In the genomic region with DNA sequence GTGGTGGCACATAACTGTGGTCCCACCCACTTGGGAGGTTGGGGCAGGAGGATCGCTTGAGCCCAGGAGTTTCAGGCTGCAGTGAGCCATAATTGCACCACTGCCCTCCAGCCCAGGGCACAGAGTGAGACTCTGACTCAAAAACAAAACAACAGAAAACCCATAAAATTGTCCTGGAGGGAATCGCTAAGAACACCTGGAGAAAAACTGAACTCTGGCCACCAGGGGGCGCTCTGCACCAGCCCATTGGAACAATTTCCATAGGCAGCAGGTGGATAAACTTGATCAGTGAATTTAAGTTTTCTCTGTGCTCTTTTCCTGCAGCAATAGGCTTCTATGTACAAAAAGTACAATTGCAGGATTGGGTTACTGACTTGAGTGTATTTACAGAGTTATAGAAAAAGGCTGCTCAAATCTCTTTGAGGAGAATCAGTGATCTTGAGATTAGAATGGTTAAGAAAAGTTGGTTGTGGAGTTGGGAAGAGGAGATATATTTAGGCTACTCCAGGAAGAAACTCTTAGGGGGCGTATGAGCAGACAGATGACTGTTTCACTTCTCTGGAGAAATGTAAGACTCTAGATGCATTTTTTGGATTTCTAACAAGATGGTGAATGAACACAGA, we compare ENCODE assay signal across 8 cellular contexts.
DNase-seq lines count a peak whose midpoint lies in the region; ATAC-seq and TF ChIP-seq lines count a peak whose summit lies in the region.

No MANE protein-coding gene starts in this region.

- intact Hi-C loops in naive thymus-derived CD4-positive, alpha-beta T cell (cut with micrococcal nuclease): no loop called here

- H3K36me3 Mint-ChIP-seq in naive thymus-derived CD4-positive, alpha-beta T cell: no peaks in the 10 kb centered on the region
- H3K36me3 Mint-ChIP-seq in stimulated activated naive B cell treated with anti-CD40 and anti-IgM and Interleukin-4, amounts not matched to agents 10 μg/mL and 1 μg/mL and 100 μg/mL, for 72 hours: no peaks in the 10 kb centered on the region

- H3K4me1 Mint-ChIP-seq in naive thymus-derived CD4-positive, alpha-beta T cell: no peaks in the 10 kb centered on the region
- no peaks in the 10 kb centered on the region for H3K4me1 Mint-ChIP-seq in stimulated activated naive B cell treated with anti-CD40 and anti-IgM and Interleukin-4, amounts not matched to agents 10 μg/mL and 1 μg/mL and 100 μg/mL, for 72 hours

- H3K27ac ChIP-seq in naive thymus-derived CD4-positive, alpha-beta T cell (ENCODE audit: low read depth, low read length): no peak overlapping the region

- peaks cover 0 to 25% (median 8%) of the 10 kb centered on the region in 11 donors for H3K9me3 Mint-ChIP-seq in naive thymus-derived CD4-positive, alpha-beta T cell
- peaks cover 0 to 4% of the 10 kb centered on the region in 2 donors for H3K9me3 Mint-ChIP-seq in stimulated activated naive B cell treated with anti-CD40 and anti-IgM and Interleukin-4, amounts not matched to agents 10 μg/mL and 1 μg/mL and 100 μg/mL, for 72 hours

- H3K27me3 Mint-ChIP-seq in naive thymus-derived CD4-positive, alpha-beta T cell: peaks cover 0 to 7% (median 0%) of the 10 kb centered on the region in 5 donors
- H3K27me3 Mint-ChIP-seq in stimulated activated naive B cell treated with anti-CD40 and anti-IgM and Interleukin-4, amounts not matched to agents 10 μg/mL and 1 μg/mL and 100 μg/mL, for 72 hours: no peaks in the 10 kb centered on the region

- no peaks in the 10 kb centered on the region for H3K27me3 ChIP-seq in BJ (ENCODE audit: control insufficient read depth, insufficient read depth, low read length)
- no peaks in the 10 kb centered on the region for H3K27me3 ChIP-seq in naive thymus-derived CD4-positive, alpha-beta T cell (ENCODE audit: control insufficient read depth in 2 of 2, insufficient read depth in 2 of 2, low read length in 2 of 2)

- no peak for DNase-seq in BJ (ENCODE audit: low read depth)
- DNase-seq in HCEC 1CT: peak; percentile 3
- peak; percentile 73 for DNase-seq in NCI-H774 (lab: John Stamatoyannopoulos, UW)
- DNase-seq in activated CD8-positive, alpha-beta memory T cell treated with anti-CD3 and anti-CD28 coated beads for 4 hours (ENCODE audit: low read depth in 2 of 2): peak; percentile 1 to 13
- DNase-seq in epithelial cell of proximal tubule (ENCODE audit: low read depth): peak; percentile 4
- DNase-seq in naive thymus-derived CD4-positive, alpha-beta T cell: peak in 6 of 9 donors; percentile 2 to 58 (median 22)
- DNase-seq in stimulated activated naive B cell treated with anti-CD40 and anti-IgM and Interleukin-4, amounts not matched to agents 10 μg/mL and 1 μg/mL and 100 μg/mL, for 72 hours: peak; percentile 21

- no peak overlapping the region for H3K27ac Mint-ChIP-seq in naive thymus-derived CD4-positive, alpha-beta T cell
- H3K27ac Mint-ChIP-seq in stimulated activated naive B cell treated with anti-CD40 and anti-IgM and Interleukin-4, amounts not matched to agents 10 μg/mL and 1 μg/mL and 100 μg/mL, for 72 hours: no peak overlapping the region

- H3K36me3 ChIP-seq in BJ (ENCODE audit: control insufficient read depth, insufficient read depth, low read length): no peaks in the 10 kb centered on the region
- H3K36me3 ChIP-seq in naive thymus-derived CD4-positive, alpha-beta T cell (ENCODE audit: control insufficient read depth in 2 of 3, insufficient read depth in 3 of 3, low read length in 3 of 3): no peaks in the 10 kb centered on the region

- POLR2A ChIA-PET in BJ (lab: Charles Lee): no interaction called here
- POLR2A ChIA-PET in naive thymus-derived CD4-positive, alpha-beta T cell (lab: Charles Lee): no interaction called here

- H3K4me3 ChIP-seq in BJ (ENCODE audit: low read depth, low read length): no peak overlapping the region
- no peak overlapping the region for H3K4me3 ChIP-seq in epithelial cell of proximal tubule (ENCODE audit: low read depth, low read length)
- no peak overlapping the region for H3K4me3 ChIP-seq in naive thymus-derived CD4-positive, alpha-beta T cell (ENCODE audit: low read length)

- no peaks in the 10 kb centered on the region for H3K9me3 ChIP-seq in naive thymus-derived CD4-positive, alpha-beta T cell (ENCODE audit: control insufficient read depth in 2 of 3, low read length in 3 of 3)

- TF ChIP-seq CTCF in BJ (IDR thresholded peaks at IDR 0.05; ENCODE audit: insufficient read depth, low read depth, low read length): peak; percentile 81
- TF ChIP-seq CTCF in epithelial cell of proximal tubule (conservative IDR thresholded peaks at IDR 0.05; ENCODE audit: low read depth, low read length): peak; percentile 87

- no peak for ATAC-seq in naive thymus-derived CD4-positive, alpha-beta T cell
- peak in 1 of 2 donors; percentile 31 for ATAC-seq in stimulated activated naive B cell treated with anti-CD40 and anti-IgM and Interleukin-4, amounts not matched to agents 10 μg/mL and 1 μg/mL and 100 μg/mL, for 72 hours (replicated peaks)
- ATAC-seq in HG03039 (IDR thresholded peaks at IDR 0.05; ENCODE audit: unreplicated experiment): no peak

- CTCF ChIA-PET in BJ (lab: Yijun Ruan, JAX): interaction anchor here (0.7 to 2.6 kb wide), 9 partner anchors 9 to 879 kb away, joined by 3 to 14 read pairs (median 3); no protein-coding TSS in a partner anchor
- CTCF ChIA-PET in naive thymus-derived CD4-positive, alpha-beta T cell (lab: Charles Lee): interaction anchor here (0.6 kb wide), 1 partner anchor 814 kb away, joined by 3 read pairs; no protein-coding TSS in a partner anchor

- no peaks in the 10 kb centered on the region for H3K4me1 ChIP-seq in naive thymus-derived CD4-positive, alpha-beta T cell (ENCODE audit: control insufficient read depth in 2 of 2, insufficient read depth in 2 of 2, low read length in 2 of 2)

- H3K4me3 Mint-ChIP-seq in naive thymus-derived CD4-positive, alpha-beta T cell: no peak overlapping the region
- H3K4me3 Mint-ChIP-seq in stimulated activated naive B cell treated with anti-CD40 and anti-IgM and Interleukin-4, amounts not matched to agents 10 μg/mL and 1 μg/mL and 100 μg/mL, for 72 hours: no peak overlapping the region
